ENCODE assay signal across 1 cellular context in the genomic region with DNA sequence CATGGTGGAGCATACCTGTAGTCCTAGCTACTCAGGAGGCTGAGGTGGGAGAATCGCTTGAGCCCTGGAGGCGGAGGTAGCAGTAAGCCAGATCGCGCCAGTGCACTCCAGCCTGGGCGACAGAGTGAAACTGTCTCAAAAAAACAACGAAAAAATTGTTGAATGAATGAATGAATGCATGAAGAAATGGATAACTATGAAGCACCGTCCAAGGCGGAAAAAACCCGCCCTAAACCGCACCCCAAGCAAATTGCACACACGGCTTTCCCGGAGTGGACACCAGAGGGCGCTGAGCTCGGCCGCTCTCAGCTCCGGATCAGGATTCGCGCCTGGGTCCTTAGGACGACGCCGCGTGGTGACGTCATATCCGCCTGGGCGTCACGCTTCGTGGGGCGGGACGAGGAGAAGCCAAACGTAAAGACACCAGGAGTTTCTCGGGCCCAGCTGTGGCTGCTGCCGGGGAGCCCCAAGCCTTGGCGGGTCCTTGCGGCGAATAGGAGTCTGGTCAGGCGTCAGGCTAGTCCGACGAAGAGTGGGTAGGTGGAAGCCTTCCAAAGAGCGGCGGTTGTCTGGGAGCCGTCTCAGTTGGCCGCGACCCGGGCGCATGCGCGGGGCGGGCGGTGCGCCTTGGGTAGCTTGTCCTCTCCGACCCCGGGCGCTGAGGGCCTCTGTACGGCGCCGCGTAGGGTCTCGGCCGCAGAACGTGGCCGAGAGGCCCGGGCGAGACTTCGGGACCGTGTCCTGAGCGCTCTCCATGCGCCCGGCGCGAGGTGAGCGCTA.
TF ChIP-seq lines count a peak whose summit lies in the region.

HTD2 (plus strand) TSS at position 639 of the 780 bp plus-strand sequence. CDS start 11,094 bp downstream, outside the sequence.
RPP14 (plus strand) TSS at position 364 of the 780 bp plus-strand sequence. CDS start 4,085 bp downstream, outside the sequence.

TF ChIP-seq in HepG2, 621 proteins besides CTCF, POLR2A, EP300 and RAD21 (continued from another document and continues in another):
- TF ChIP-seq HNF1B (CRISPR knock-in tag; IDR thresholded peaks at IDR 0.05) = peak; percentile 96
- TF ChIP-seq ZNF782 (CRISPR knock-in tag; IDR thresholded peaks at IDR 0.05; ENCODE audit: borderline replicate concordance) = 0 out of 2 replicates have a peak, but pooled peaks have one; percentile 22
- TF ChIP-seq RBM39 (IDR thresholded peaks at IDR 0.05; ENCODE audit: low read depth, low read length, poor library complexity, severe bottlenecking) = peak; percentile 75
- peak; percentile 57; the same call in 1 of the 2 replicates for TF ChIP-seq ESRRA (CRISPR knock-in tag; IDR thresholded peaks at IDR 0.05; ENCODE audit: low read depth)
- TF ChIP-seq, protein P1, sequence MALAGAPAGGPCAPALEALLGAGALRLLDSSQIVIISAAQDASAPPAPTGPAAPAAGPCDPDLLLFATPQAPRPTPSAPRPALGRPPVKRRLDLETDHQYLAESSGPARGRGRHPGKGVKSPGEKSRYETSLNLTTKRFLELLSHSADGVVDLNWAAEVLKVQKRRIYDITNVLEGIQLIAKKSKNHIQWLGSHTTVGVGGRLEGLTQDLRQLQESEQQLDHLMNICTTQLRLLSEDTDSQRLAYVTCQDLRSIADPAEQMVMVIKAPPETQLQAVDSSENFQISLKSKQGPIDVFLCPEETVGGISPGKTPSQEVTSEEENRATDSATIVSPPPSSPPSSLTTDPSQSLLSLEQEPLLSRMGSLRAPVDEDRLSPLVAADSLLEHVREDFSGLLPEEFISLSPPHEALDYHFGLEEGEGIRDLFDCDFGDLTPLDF (CRISPR knock-in tag; IDR thresholded peaks at IDR 0.05) = peak; percentile 87
- TF ChIP-seq MED8 (CRISPR knock-in tag; IDR thresholded peaks at IDR 0.05; ENCODE audit: insufficient replicate concordance) = no peak
- TF ChIP-seq DZIP1 (CRISPR knock-in tag; IDR thresholded peaks at IDR 0.05) = peak; percentile 56; the same call in 1 of the 2 replicates
- TF ChIP-seq TAF1 (CRISPR knock-in tag; IDR thresholded peaks at IDR 0.05) = peak; percentile 81
- peak; percentile 64; the same call in 1 of the 2 replicates for TF ChIP-seq ZNF547 (CRISPR knock-in tag; IDR thresholded peaks at IDR 0.05)
- peak; percentile 94 for TF ChIP-seq KMT2B (CRISPR knock-in tag; IDR thresholded peaks at IDR 0.05)
- TF ChIP-seq, protein P2, sequence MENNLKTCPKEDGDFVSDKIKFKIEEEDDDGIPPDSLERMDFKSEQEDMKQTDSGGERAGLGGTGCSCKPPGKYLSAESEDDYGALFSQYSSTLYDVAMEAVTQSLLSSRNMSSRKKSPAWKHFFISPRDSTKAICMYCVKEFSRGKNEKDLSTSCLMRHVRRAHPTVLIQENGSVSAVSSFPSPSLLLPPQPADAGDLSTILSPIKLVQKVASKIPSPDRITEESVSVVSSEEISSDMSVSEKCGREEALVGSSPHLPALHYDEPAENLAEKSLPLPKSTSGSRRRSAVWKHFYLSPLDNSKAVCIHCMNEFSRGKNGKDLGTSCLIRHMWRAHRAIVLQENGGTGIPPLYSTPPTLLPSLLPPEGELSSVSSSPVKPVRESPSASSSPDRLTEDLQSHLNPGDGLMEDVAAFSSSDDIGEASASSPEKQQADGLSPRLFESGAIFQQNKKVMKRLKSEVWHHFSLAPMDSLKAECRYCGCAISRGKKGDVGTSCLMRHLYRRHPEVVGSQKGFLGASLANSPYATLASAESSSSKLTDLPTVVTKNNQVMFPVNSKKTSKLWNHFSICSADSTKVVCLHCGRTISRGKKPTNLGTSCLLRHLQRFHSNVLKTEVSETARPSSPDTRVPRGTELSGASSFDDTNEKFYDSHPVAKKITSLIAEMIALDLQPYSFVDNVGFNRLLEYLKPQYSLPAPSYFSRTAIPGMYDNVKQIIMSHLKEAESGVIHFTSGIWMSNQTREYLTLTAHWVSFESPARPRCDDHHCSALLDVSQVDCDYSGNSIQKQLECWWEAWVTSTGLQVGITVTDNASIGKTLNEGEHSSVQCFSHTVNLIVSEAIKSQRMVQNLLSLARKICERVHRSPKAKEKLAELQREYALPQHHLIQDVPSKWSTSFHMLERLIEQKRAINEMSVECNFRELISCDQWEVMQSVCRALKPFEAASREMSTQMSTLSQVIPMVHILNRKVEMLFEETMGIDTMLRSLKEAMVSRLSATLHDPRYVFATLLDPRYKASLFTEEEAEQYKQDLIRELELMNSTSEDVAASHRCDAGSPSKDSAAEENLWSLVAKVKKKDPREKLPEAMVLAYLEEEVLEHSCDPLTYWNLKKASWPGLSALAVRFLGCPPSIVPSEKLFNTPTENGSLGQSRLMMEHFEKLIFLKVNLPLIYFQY (CRISPR knock-in tag; IDR thresholded peaks at IDR 0.05; ENCODE audit: borderline replicate concordance) = peak; percentile 44; the same call in 1 of the 2 replicates
- peak; percentile 97 for TF ChIP-seq POGZ (CRISPR knock-in tag; IDR thresholded peaks at IDR 0.05)
- peak; percentile 88 for TF ChIP-seq IRF2 (CRISPR knock-in tag; IDR thresholded peaks at IDR 0.05)
- TF ChIP-seq, protein P3, sequence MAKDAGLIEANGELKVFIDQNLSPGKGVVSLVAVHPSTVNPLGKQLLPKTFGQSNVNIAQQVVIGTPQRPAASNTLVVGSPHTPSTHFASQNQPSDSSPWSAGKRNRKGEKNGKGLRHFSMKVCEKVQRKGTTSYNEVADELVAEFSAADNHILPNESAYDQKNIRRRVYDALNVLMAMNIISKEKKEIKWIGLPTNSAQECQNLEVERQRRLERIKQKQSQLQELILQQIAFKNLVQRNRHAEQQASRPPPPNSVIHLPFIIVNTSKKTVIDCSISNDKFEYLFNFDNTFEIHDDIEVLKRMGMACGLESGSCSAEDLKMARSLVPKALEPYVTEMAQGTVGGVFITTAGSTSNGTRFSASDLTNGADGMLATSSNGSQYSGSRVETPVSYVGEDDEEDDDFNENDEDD (CRISPR knock-in tag; IDR thresholded peaks at IDR 0.05; ENCODE audit: borderline replicate concordance) = peak; percentile 95
- TF ChIP-seq ZMYM2 (CRISPR knock-in tag; IDR thresholded peaks at IDR 0.05) = 0 out of 2 replicates have a peak, but pooled peaks have one; percentile 45
- peak; percentile 84 for TF ChIP-seq GABPA (IDR thresholded peaks at IDR 0.05; ENCODE audit: low read depth, low read length)
- peak; percentile 98 for TF ChIP-seq GABPA (CRISPR knock-in tag; IDR thresholded peaks at IDR 0.05; ENCODE audit: low read depth)
- TF ChIP-seq ZNF629 (CRISPR knock-in tag; conservative IDR thresholded peaks at IDR 0.05) = no peak
- TF ChIP-seq SMAD3 (CRISPR knock-in tag; IDR thresholded peaks at IDR 0.05) = peak; percentile 68
- peak; percentile 92 for TF ChIP-seq ZNF687 (CRISPR knock-in tag; IDR thresholded peaks at IDR 0.05)
- TF ChIP-seq KLF16 (CRISPR knock-in tag; IDR thresholded peaks at IDR 0.05) = peak in 1 of 2 experiments; percentile 81; a peak in 1 of 4 replicates
- TF ChIP-seq ZZZ3 (CRISPR knock-in tag; IDR thresholded peaks at IDR 0.05; ENCODE audit: borderline replicate concordance) = no peak; the same call in 1 of the 2 replicates
- TF ChIP-seq ZNF350 (CRISPR knock-in tag; IDR thresholded peaks at IDR 0.05; ENCODE audit: borderline replicate concordance, low read depth) = peak; percentile 93; the same call in 1 of the 2 replicates
- TF ChIP-seq ZMYM3 (CRISPR knock-in tag; IDR thresholded peaks at IDR 0.05) = peak; percentile 89
- TF ChIP-seq HNF4G (IDR thresholded peaks at IDR 0.05; ENCODE audit: borderline replicate concordance, low read depth, low read length) = 0 out of 2 replicates have a peak, but pooled peaks have one; percentile 18
- TF ChIP-seq HNF4G (CRISPR knock-in tag; IDR thresholded peaks at IDR 0.05; ENCODE audit: borderline replicate concordance, low read depth) = peak; percentile 44; the same call in 1 of the 2 replicates
- TF ChIP-seq, protein P4, sequence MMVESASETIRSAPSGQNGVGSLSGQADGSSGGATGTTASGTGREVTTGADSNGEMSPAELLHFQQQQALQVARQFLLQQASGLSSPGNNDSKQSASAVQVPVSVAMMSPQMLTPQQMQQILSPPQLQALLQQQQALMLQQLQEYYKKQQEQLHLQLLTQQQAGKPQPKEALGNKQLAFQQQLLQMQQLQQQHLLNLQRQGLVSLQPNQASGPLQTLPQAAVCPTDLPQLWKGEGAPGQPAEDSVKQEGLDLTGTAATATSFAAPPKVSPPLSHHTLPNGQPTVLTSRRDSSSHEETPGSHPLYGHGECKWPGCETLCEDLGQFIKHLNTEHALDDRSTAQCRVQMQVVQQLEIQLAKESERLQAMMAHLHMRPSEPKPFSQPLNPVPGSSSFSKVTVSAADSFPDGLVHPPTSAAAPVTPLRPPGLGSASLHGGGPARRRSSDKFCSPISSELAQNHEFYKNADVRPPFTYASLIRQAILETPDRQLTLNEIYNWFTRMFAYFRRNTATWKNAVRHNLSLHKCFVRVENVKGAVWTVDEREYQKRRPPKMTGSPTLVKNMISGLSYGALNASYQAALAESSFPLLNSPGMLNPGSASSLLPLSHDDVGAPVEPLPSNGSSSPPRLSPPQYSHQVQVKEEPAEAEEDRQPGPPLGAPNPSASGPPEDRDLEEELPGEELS (CRISPR knock-in tag; IDR thresholded peaks at IDR 0.05) = peak; percentile 46
- TF ChIP-seq ZNF446 (CRISPR knock-in tag; IDR thresholded peaks at IDR 0.05) = 0 out of 2 replicates have a peak, but pooled peaks have one; percentile 22
- peak; percentile 98 for TF ChIP-seq ATF2 (CRISPR knock-in tag; IDR thresholded peaks at IDR 0.05)
- peak; percentile 19; the same call in 1 of the 2 replicates for TF ChIP-seq NR2F2 (IDR thresholded peaks at IDR 0.05; ENCODE audit: borderline replicate concordance, low read depth)
- TF ChIP-seq RAD51 (IDR thresholded peaks at IDR 0.05; ENCODE audit: borderline replicate concordance) = no peak
- peak; percentile 63; the same call in 1 of the 2 replicates for TF ChIP-seq ZNF768 (CRISPR knock-in tag; IDR thresholded peaks at IDR 0.05)
